14 cellular contexts compared by ENCODE assay signal in genomic region chr13:103883698-103884097, GRCh38.
DNase-seq lines count a peak whose midpoint lies in the region; ATAC-seq and TF ChIP-seq lines count a peak whose summit lies in the region.
"Had no signal": no experiment of that assay in that cellular context is flagged by ENCODE, and none has a peak within 500 bp of the region (broad histone marks: within the 10 kb centered on the region; RNA-seq: fewer than 3 reads in every experiment).

No MANE protein-coding gene starts in this region.

- no peak overlapping the region for H3K18ac ChIP-seq in IMR-90 (ENCODE audit: low read depth, low read length)

- no peaks in the 10 kb centered on the region for H3K79me1 ChIP-seq in IMR-90 (ENCODE audit: low read depth in 1 of 2, low read length in 2 of 2)

- 20% methylated on average over 1 of the region's 8 CpGs; no CpG with 5 or more reads in 1 of the 2 experiments for WGBS in IMR-90 (ENCODE audit: extremely low coverage in 2 of 2, insufficient read length in 1 of 2), 2 experiments

- H3K23ac ChIP-seq in IMR-90 (ENCODE audit: low read depth, low read length) = no peak overlapping the region

- no TSS peak for BruUV-seq in IMR-90 (replicated peaks; lab: Mats Ljungman, UMichigan)

- H3K4me3 ChIP-seq in IMR-90 (ENCODE audit: insufficient read depth, low read depth, low read length) = no peak overlapping the region
- H3K4me3 ChIP-seq in breast epithelium = no peak overlapping the region
- H3K4me3 ChIP-seq: coronary artery, skin epidermis had no signal

- H4K8ac ChIP-seq in IMR-90 (ENCODE audit: low read depth in 2 of 2, low read length in 2 of 2) = peak overlapping the region in 1 of 2 experiments; percentile 39; a peak in 1 of 4 replicates

- peak overlapping the region; percentile 58; the same call in 1 of the 2 replicates for H2BK120ac ChIP-seq in IMR-90 (ENCODE audit: low read depth, low read length)

- no peak overlapping the region for H2AFZ ChIP-seq in IMR-90 (replicated peaks; ENCODE audit: low read length, poor library complexity)

- H2BK20ac ChIP-seq in IMR-90 (ENCODE audit: low read depth, low read length) = peak overlapping the region; percentile 44; the same call in 1 of the 2 replicates

- H2BK15ac ChIP-seq in IMR-90 (ENCODE audit: low read depth, low read length) = no peak overlapping the region

- H2AK5ac ChIP-seq in IMR-90 (ENCODE audit: low read depth, low read length) = no peak overlapping the region

- H3K4me2 ChIP-seq in IMR-90 (ENCODE audit: low read depth, low read length) = peak overlapping the region; percentile 67

- H4K91ac ChIP-seq in IMR-90 (ENCODE audit: insufficient read depth, low read depth, low read length) = no peak overlapping the region

- H3K4ac ChIP-seq in IMR-90 (ENCODE audit: low read depth, low read length) = peak overlapping the region; percentile 66; the same call in 1 of the 2 replicates

- H3K14ac ChIP-seq in IMR-90 (replicated peaks; ENCODE audit: low read depth, low read length) = no peak overlapping the region

- H3K27me3 ChIP-seq in IMR-90 (ENCODE audit: control insufficient read depth, insufficient read depth, low read length) = no peaks in the 10 kb centered on the region
- H3K27me3 ChIP-seq in breast epithelium = no peaks in the 10 kb centered on the region
- H3K27me3 ChIP-seq: gastrocnemius medialis had no signal

- H3K27ac ChIP-seq in IMR-90 (ENCODE audit: insufficient read depth, low read length) (no peak overlapping the region), substantia nigra (ENCODE audit: low read depth, low read length, poor library complexity, severe bottlenecking) (peak overlapping the region; percentile 71), breast epithelium (peak overlapping the region in 1 of 2 donors; percentile 7)
- H3K27ac ChIP-seq: coronary artery, skin epidermis had no signal

- intact Hi-C loops in IMR-90 (cut with micrococcal nuclease) (loop anchor here (1.0 to 5.0 kb wide), 5 partner anchors 414 to 966 kb away; no protein-coding TSS in a partner anchor), breast epithelium (cut with DNase I; ENCODE audit: low total_unique reads) (no loop called here)

- H3K36me3 ChIP-seq in IMR-90 (ENCODE audit: control insufficient read depth, insufficient read depth, low read length) = no peaks in the 10 kb centered on the region
- no peaks in the 10 kb centered on the region for H3K36me3 ChIP-seq in breast epithelium
- H3K36me3 ChIP-seq: gastrocnemius medialis had no signal

- no peak overlapping the region for H4K5ac ChIP-seq in IMR-90 (ENCODE audit: low read depth, low read length)

- in situ Hi-C loops in IMR-90 (cut with MboI; ENCODE audit: low sequenced_read_pairs) = loop anchor here (25.0 kb wide), 1 partner anchor 679 kb away; no protein-coding TSS in a partner anchor

- dilution Hi-C loops in IMR-90 (cut with HindIII; ENCODE audit: low sequenced_read_pairs, unreplicated experiment) = no loop called here

- H2AK9ac ChIP-seq in IMR-90 (replicated peaks; ENCODE audit: low read depth, low read length, poor library complexity) = no peak overlapping the region

- H3K4me1 ChIP-seq in IMR-90 (ENCODE audit: control insufficient read depth, insufficient read depth, low read length) = peaks cover 2% of the 10 kb centered on the region; the same call in 1 of the 2 replicates
- H3K4me1 ChIP-seq in breast epithelium = no peaks in the 10 kb centered on the region
- H3K4me1 ChIP-seq: gastrocnemius medialis had no signal

- H3K9me3 ChIP-seq in IMR-90 (ENCODE audit: control insufficient read depth, insufficient read depth, low read length) = no peaks in the 10 kb centered on the region
- no peaks in the 10 kb centered on the region for H3K9me3 ChIP-seq in breast epithelium
- H3K9me3 ChIP-seq: gastrocnemius medialis had no signal

- no peak overlapping the region for H2BK5ac ChIP-seq in IMR-90 (ENCODE audit: low read depth, low read length, poor library complexity, severe bottlenecking)

- CTCF ChIA-PET in IMR-90 (lab: Yijun Ruan, JAX) = interaction anchor here (0.8 to 1.1 kb wide), 2 partner anchors 8 to 9 kb away, joined by 3 read pairs; no protein-coding TSS in a partner anchor

- no peaks in the 10 kb centered on the region; the same call in 1 of the 2 replicates for H3K9me1 ChIP-seq in IMR-90 (ENCODE audit: insufficient read depth, low read length)

- TF ChIP-seq POLR2A in IMR-90 (IDR thresholded peaks at IDR 0.05; ENCODE audit: low read depth, low read length) = no peak
- TF ChIP-seq POLR2A in breast epithelium (IDR thresholded peaks at IDR 0.05) = no peak

- TF ChIP-seq RAD21 in IMR-90 (IDR thresholded peaks at IDR 0.05; ENCODE audit: low read length) = no peak

- H4K20me1 ChIP-seq in IMR-90 (ENCODE audit: insufficient read depth, low read length) = no peaks in the 10 kb centered on the region

- DNase-seq in IMR-90 (peak; percentile 25), astrocyte of the hippocampus (ENCODE audit: low read depth, low spot score) (peak; percentile 36), hippocampal formation (lab: John Stamatoyannopoulos, UW) (peak; percentile 17 to 41), substantia nigra (lab: John Stamatoyannopoulos, UW) (peak in 7 of 49 donors; percentile 0 to 15 (median 7)), breast epithelium (ENCODE audit: low spot score in 2 of 2) (no peak)
- no peak for DNase-seq in activated CD4-positive, alpha-beta T cell treated with anti-CD3 and anti-CD28 coated beads, Interleukin-2, amount 50 U/mL, for 4 hours
- DNase-seq: activated CD8-positive, alpha-beta memory T cell treated with anti-CD3 and anti-CD28 coated beads, Interleukin-2, amount 10 ng/mL, durations not matched to agents 7 days and 5 days; CD4-positive, CD25-positive, alpha-beta regulatory T cell; naive thymus-derived CD8-positive, alpha-beta T cell had no signal

- POLR2A ChIA-PET in IMR-90 (lab: Charles Lee; ENCODE audit: unreplicated experiment) = no interaction called here

- no peak overlapping the region for H3K56ac ChIP-seq in IMR-90 (ENCODE audit: extremely low read depth, insufficient read depth, low read length)

- H3K9ac ChIP-seq in IMR-90 (ENCODE audit: low read depth, low read length) = no peak overlapping the region

- TF ChIP-seq CTCF in IMR-90 (conservative IDR thresholded peaks at IDR 0.05; ENCODE audit: low read depth, low read length) (no peak), breast epithelium (IDR thresholded peaks at IDR 0.05) (no peak)

- ATAC-seq in IMR-90 (ENCODE audit: low read depth) (peak; percentile 63), GM19463 (IDR thresholded peaks at IDR 0.05; ENCODE audit: unreplicated experiment) (no peak)
- ATAC-seq: activated CD8-positive, alpha-beta memory T cell treated with anti-CD3 and anti-CD28 coated beads, Interleukin-2, amount 10 ng/mL, durations not matched to agents 7 days and 5 days; activated naive CD4-positive, alpha-beta T cell treated with anti-CD3 and anti-CD28 coated beads, Interleukin-2, amount 50 U/mL, for 72 hours; naive thymus-derived CD8-positive, alpha-beta T cell had no signal

TF ChIP-seq in IMR-90, 13 proteins besides CTCF, POLR2A, EP300 and RAD21:
- no peak for TF ChIP-seq SMC3 (IDR thresholded peaks at IDR 0.05; ENCODE audit: low read depth, low read length)
- TF ChIP-seq, protein P1, sequence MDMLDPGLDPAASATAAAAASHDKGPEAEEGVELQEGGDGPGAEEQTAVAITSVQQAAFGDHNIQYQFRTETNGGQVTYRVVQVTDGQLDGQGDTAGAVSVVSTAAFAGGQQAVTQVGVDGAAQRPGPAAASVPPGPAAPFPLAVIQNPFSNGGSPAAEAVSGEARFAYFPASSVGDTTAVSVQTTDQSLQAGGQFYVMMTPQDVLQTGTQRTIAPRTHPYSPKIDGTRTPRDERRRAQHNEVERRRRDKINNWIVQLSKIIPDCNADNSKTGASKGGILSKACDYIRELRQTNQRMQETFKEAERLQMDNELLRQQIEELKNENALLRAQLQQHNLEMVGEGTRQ (IDR thresholded peaks at IDR 0.05; ENCODE audit: low read depth, low read length) = peak; percentile 68

Comparison
In these comparisons a context has a peak if more than half of its experiments do, and no peak if none do; other contexts are left out.
1. DNase-seq: peak in IMR-90 (single experiment), astrocyte of the hippocampus (single experiment) and hippocampal formation (2 of 2); none in activated CD4-positive, alpha-beta T cell treated with anti-CD3 and anti-CD28 coated beads, Interleukin-2, amount 50 U/mL, for 4 hours (0 of 2) and breast epithelium (0 of 2).